Comparison of ENCODE assay signal across 1 cellular context in the genomic region with DNA sequence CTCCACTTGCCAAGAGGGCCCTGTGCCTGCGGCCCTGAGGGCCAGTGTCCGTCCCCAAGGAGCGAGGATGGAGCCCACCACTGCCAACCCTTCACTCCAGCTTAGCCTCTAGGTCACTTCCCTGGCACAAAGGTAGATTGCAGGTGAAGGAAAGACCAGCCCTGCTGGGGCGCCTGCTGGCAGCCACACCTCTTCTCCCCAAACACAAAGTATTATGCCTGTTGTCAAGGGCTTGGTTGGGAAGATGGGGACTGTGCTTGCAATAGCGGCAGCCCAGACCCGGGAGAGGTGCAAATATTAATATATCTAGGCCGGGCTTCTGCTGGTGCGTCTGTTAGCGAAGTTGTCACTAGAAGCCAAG.
TF ChIP-seq lines count a peak whose summit lies in the region.

No MANE protein-coding gene starts in this region.

TF ChIP-seq in H1, 55 proteins besides CTCF, POLR2A, EP300 and RAD21 (continued from another document):
- no peak for TF ChIP-seq SIRT6 (IDR thresholded peaks at IDR 0.05; ENCODE audit: low read length)
- TF ChIP-seq ATF2 (IDR thresholded peaks at IDR 0.05; ENCODE audit: low read length), result no peak
- TF ChIP-seq, protein P1, sequence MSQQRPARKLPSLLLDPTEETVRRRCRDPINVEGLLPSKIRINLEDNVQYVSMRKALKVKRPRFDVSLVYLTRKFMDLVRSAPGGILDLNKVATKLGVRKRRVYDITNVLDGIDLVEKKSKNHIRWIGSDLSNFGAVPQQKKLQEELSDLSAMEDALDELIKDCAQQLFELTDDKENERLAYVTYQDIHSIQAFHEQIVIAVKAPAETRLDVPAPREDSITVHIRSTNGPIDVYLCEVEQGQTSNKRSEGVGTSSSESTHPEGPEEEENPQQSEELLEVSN (IDR thresholded peaks at IDR 0.05), result no peak
- TF ChIP-seq YY1 (IDR thresholded peaks at IDR 0.05; ENCODE audit: low read depth, low read length), result no peak
- TF ChIP-seq HDAC6 (IDR thresholded peaks at IDR 0.05; ENCODE audit: low read depth, low read length), result no peak
- TF ChIP-seq CTBP2 (IDR thresholded peaks at IDR 0.05; ENCODE audit: borderline replicate concordance, insufficient read depth, insufficient read length, low read length), result no peak
- no peak for TF ChIP-seq EGR1 (IDR thresholded peaks at IDR 0.05; ENCODE audit: borderline replicate concordance, low read depth, low read length)
- TF ChIP-seq BCL11A (IDR thresholded peaks at IDR 0.05; ENCODE audit: low read depth in 2 of 2, low read length in 2 of 2), result no peak
- TF ChIP-seq KDM5A (IDR thresholded peaks at IDR 0.05; ENCODE audit: low read length), result no peak
- TF ChIP-seq SUZ12 (IDR thresholded peaks at IDR 0.05; ENCODE audit: low read length), result no peak
- TF ChIP-seq SIN3A (conservative IDR thresholded peaks at IDR 0.05 in 1 of 2, IDR thresholded peaks at IDR 0.05 in 1 of 2; ENCODE audit: low read depth in 1 of 2, low read length in 2 of 2), result no peak
- TF ChIP-seq RBBP5 (IDR thresholded peaks at IDR 0.05; ENCODE audit: borderline replicate concordance, low read depth, low read length), result no peak
- no peak for TF ChIP-seq TBP (IDR thresholded peaks at IDR 0.05; ENCODE audit: low read depth, low read length)
- no peak for TF ChIP-seq CBX5 (IDR thresholded peaks at IDR 0.05; ENCODE audit: low read depth, low read length)
